Comparison of ENCODE assay signal across 1 cellular context in the genomic region with DNA sequence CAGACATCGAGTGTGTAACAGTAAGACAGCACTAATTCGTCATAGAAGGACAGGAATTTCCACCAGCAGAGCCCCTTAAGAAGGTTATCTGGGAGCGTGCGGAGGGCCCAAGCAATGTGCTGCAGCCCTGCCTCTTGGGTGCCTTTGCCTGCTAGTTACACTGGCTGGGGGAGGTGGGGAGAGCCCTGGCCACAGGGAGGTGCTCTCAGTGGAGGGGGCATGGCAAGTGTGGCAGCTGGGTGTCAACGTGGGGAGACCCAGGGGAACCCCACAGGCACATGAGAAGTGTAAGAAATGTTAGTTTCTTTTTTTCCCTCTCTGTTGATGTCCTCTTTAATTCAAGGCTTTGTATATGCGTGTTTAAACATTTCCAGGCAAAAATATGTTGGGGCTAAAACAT.
A peak's percentile ranks its signal among the peaks of the same experiment; 100 is the strongest.
TF ChIP-seq lines count a peak whose summit lies in the region.

No MANE protein-coding gene starts in this region.

TF ChIP-seq in GM12878, 131 proteins besides CTCF, POLR2A, EP300 and RAD21:
- TF ChIP-seq BHLHE40 (IDR thresholded peaks at IDR 0.05; ENCODE audit: borderline replicate concordance in 1 of 2, low read depth in 2 of 2, low read length in 1 of 2) (0 out of 4 replicates have a peak, but pooled peaks of 1 of the 2 experiments have one; percentile 18), PBX3 (IDR thresholded peaks at IDR 0.05; ENCODE audit: insufficient replicate concordance, low read depth, low read length) (no peak)
TF ChIP-seq in GM12878: peak in this region for 1.
